ENCODE assay signal across 22 cellular contexts in genomic region chr21:42533963-42534355, GRCh38. TPM values are rescaled to one million over a fixed set of nuclear protein-coding genes. Genes with fewer than 3 reads are reported as not detected.
DNase-seq lines count a peak whose midpoint lies in the region; FAIRE-seq and TF ChIP-seq lines count a peak whose summit lies in the region.
"Had no signal": no experiment of that assay in that cellular context is flagged by ENCODE, and none has a peak within 500 bp of the region (broad histone marks: within the 10 kb centered on the region; RNA-seq: fewer than 3 reads in every experiment).

No MANE protein-coding gene starts in this region.

- H3K9me3 Mint-ChIP-seq in activated CD4-positive, alpha-beta memory T cell treated with anti-CD3 and anti-CD28 coated beads for 36 hours = no peaks in the 10 kb centered on the region
- no peaks in the 10 kb centered on the region for H3K9me3 Mint-ChIP-seq in activated CD4-positive, alpha-beta memory T cell treated with anti-CD3 and anti-CD28 coated beads, Interleukin-2, amount 10 ng/mL, durations not matched to agents 7 days and 5 days
- H3K9me3 Mint-ChIP-seq in activated naive CD8-positive, alpha-beta T cell treated with anti-CD3 and anti-CD28 coated beads for 36 hours = no peaks in the 10 kb centered on the region
- H3K9me3 Mint-ChIP-seq: CD4-positive, CD25-positive, alpha-beta regulatory T cell; nephron progenitor cell had no signal

- no peaks in the 10 kb centered on the region for H3K4me1 ChIP-seq in small intestine (ENCODE audit: control insufficient read depth in 2 of 2, insufficient read depth in 1 of 2, low read depth in 1 of 2, low read length in 1 of 2)
- peaks cover 8% of the 10 kb centered on the region for H3K4me1 ChIP-seq in vagina

- no peak overlapping the region for H3K4me3 Mint-ChIP-seq in activated CD4-positive, alpha-beta memory T cell treated with anti-CD3 and anti-CD28 coated beads for 36 hours
- no peak overlapping the region for H3K4me3 Mint-ChIP-seq in activated CD4-positive, alpha-beta memory T cell treated with anti-CD3 and anti-CD28 coated beads, Interleukin-2, amount 10 ng/mL, durations not matched to agents 7 days and 5 days
- H3K4me3 Mint-ChIP-seq in activated naive CD8-positive, alpha-beta T cell treated with anti-CD3 and anti-CD28 coated beads for 36 hours = peak overlapping the region; percentile 60
- H3K4me3 Mint-ChIP-seq: nephron progenitor cell had no signal

- DNase-seq in activated CD4-positive, alpha-beta memory T cell treated with anti-CD3 and anti-CD28 coated beads for 36 hours = peak; percentile 2
- DNase-seq in activated CD4-positive, alpha-beta memory T cell treated with anti-CD3 and anti-CD28 coated beads, Interleukin-2, amount 10 ng/mL, durations not matched to agents 7 days and 5 days = no peak
- no peak for DNase-seq in HL-60 (ENCODE audit: low read depth in 1 of 2, low spot score in 1 of 2)
- DNase-seq in activated naive CD8-positive, alpha-beta T cell treated with anti-CD3 and anti-CD28 coated beads for 36 hours = no peak
- DNase-seq in small intestine = no peak
- no peak for DNase-seq in KG1 (lab: John Stamatoyannopoulos, UW)
- DNase-seq in NCI-H510A (lab: John Stamatoyannopoulos, UW) = no peak
- no peak for DNase-seq in vagina (ENCODE audit: extremely low spot score in 2 of 2)
- DNase-seq: activated CD4-positive, alpha-beta T cell treated with anti-CD3 and anti-CD28 coated beads for 1 hour; activated T-cell treated with anti-CD3 and anti-CD28 coated beads for 4 hours; CD4-positive, CD25-positive, alpha-beta regulatory T cell; central memory CD4-positive, alpha-beta T cell; effector memory CD4-positive, alpha-beta T cell; mammary epithelial cell; NCI-H524 treated with DMSO at 0.1 percent for 48 hours; nephron progenitor cell; stimulated activated naive CD4-positive, alpha-beta T cell treated with Interleukin-2 at 50 U/mL for 16 hours; T1000 had no signal

- no peak for TF ChIP-seq POLR2A in vagina (IDR thresholded peaks at IDR 0.05)

- peaks cover 11% of the 10 kb centered on the region for H3K36me3 Mint-ChIP-seq in activated CD4-positive, alpha-beta memory T cell treated with anti-CD3 and anti-CD28 coated beads for 36 hours
- peaks cover 6% of the 10 kb centered on the region for H3K36me3 Mint-ChIP-seq in activated CD4-positive, alpha-beta memory T cell treated with anti-CD3 and anti-CD28 coated beads, Interleukin-2, amount 10 ng/mL, durations not matched to agents 7 days and 5 days (ENCODE audit: low read depth)
- peaks cover 8% of the 10 kb centered on the region for H3K36me3 Mint-ChIP-seq in activated naive CD8-positive, alpha-beta T cell treated with anti-CD3 and anti-CD28 coated beads for 36 hours

- CTCF ChIA-PET in activated CD4-positive, alpha-beta memory T cell treated with anti-CD3 and anti-CD28 coated beads for 36 hours (lab: Charles Lee) = no interaction called here
- CTCF ChIA-PET in activated CD4-positive, alpha-beta memory T cell treated with anti-CD3 and anti-CD28 coated beads, Interleukin-2, amount 10 ng/mL, durations not matched to agents 7 days and 5 days (lab: Charles Lee) = interaction anchor here (1.5 kb wide), 1 partner anchor 67 kb away, joined by 3 read pairs; no protein-coding TSS in a partner anchor

- H3K9me3 ChIP-seq in small intestine (ENCODE audit: control insufficient read depth, low read depth) (no peaks in the 10 kb centered on the region), vagina (no peaks in the 10 kb centered on the region)
- H3K9me3 ChIP-seq: prostate gland, SJSA1 had no signal

- no peaks in the 10 kb centered on the region for H3K27me3 Mint-ChIP-seq in activated CD4-positive, alpha-beta memory T cell treated with anti-CD3 and anti-CD28 coated beads for 36 hours
- peaks cover 3% of the 10 kb centered on the region for H3K27me3 Mint-ChIP-seq in activated CD4-positive, alpha-beta memory T cell treated with anti-CD3 and anti-CD28 coated beads, Interleukin-2, amount 10 ng/mL, durations not matched to agents 7 days and 5 days
- no peaks in the 10 kb centered on the region for H3K27me3 Mint-ChIP-seq in activated naive CD8-positive, alpha-beta T cell treated with anti-CD3 and anti-CD28 coated beads for 36 hours
- H3K27me3 Mint-ChIP-seq: CD4-positive, CD25-positive, alpha-beta regulatory T cell had no signal

- intact Hi-C loops in activated CD4-positive, alpha-beta memory T cell treated with anti-CD3 and anti-CD28 coated beads for 36 hours (cut with micrococcal nuclease) = no loop called here
- intact Hi-C loops in vagina (cut with DNase I) = no loop called here

- H3K27me3 ChIP-seq in HL-60 (ENCODE audit: insufficient read depth, poor library complexity, severe bottlenecking) (no peaks in the 10 kb centered on the region), small intestine (ENCODE audit: control insufficient read depth in 2 of 2, insufficient read depth in 2 of 2, low read length in 2 of 2) (no peaks in the 10 kb centered on the region), vagina (no peaks in the 10 kb centered on the region)
- H3K27me3 ChIP-seq: SJSA1 had no signal

- H3K27ac ChIP-seq in HL-60 (replicated peaks) (peak overlapping the region; percentile 24), small intestine (ENCODE audit: low read depth in 1 of 2, low read length in 1 of 2) (peak overlapping the region; percentile 73), vagina (no peak overlapping the region)
- H3K27ac ChIP-seq: SJSA1 had no signal

- TF ChIP-seq CTCF in HL-60 (IDR thresholded peaks at IDR 0.05; ENCODE audit: insufficient read depth, low read length) (no peak), vagina (IDR thresholded peaks at IDR 0.05) (no peak)

- peaks cover 2 to 8% of the 10 kb centered on the region in 2 donors for H3K36me3 ChIP-seq in small intestine (ENCODE audit: control insufficient read depth in 2 of 2, insufficient read depth in 2 of 2, low read length in 2 of 2)
- H3K36me3 ChIP-seq in vagina = peaks cover 0 to 10% of the 10 kb centered on the region in 2 donors
- H3K36me3 ChIP-seq: prostate gland, SJSA1 had no signal

- FAIRE-seq in small intestine (lab: Jason Lieb, UNC) = no peak
- FAIRE-seq: islet of Langerhans had no signal

- no peak overlapping the region for H3K27ac Mint-ChIP-seq in activated CD4-positive, alpha-beta memory T cell treated with anti-CD3 and anti-CD28 coated beads for 36 hours
- no peak overlapping the region for H3K27ac Mint-ChIP-seq in activated CD4-positive, alpha-beta memory T cell treated with anti-CD3 and anti-CD28 coated beads, Interleukin-2, amount 10 ng/mL, durations not matched to agents 7 days and 5 days
- peak overlapping the region; percentile 39 for H3K27ac Mint-ChIP-seq in activated naive CD8-positive, alpha-beta T cell treated with anti-CD3 and anti-CD28 coated beads for 36 hours
- H3K27ac Mint-ChIP-seq: nephron progenitor cell had no signal

- WGBS in small intestine, 3 donors = 50 to 82% (median 65%) methylated on average over 4 of the region's 4 CpGs

- POLR2A ChIA-PET in activated CD4-positive, alpha-beta memory T cell treated with anti-CD3 and anti-CD28 coated beads for 36 hours (lab: Charles Lee) = no interaction called here
- POLR2A ChIA-PET in activated CD4-positive, alpha-beta memory T cell treated with anti-CD3 and anti-CD28 coated beads, Interleukin-2, amount 10 ng/mL, durations not matched to agents 7 days and 5 days (lab: Charles Lee) = no interaction called here

- H3K4me3 ChIP-seq in HL-60 (replicated peaks; ENCODE audit: insufficient read depth, low read length) (no peak overlapping the region), small intestine (ENCODE audit: low read depth in 1 of 2, low read length in 2 of 2) (no peak overlapping the region), vagina (no peak overlapping the region)
- H3K4me3 ChIP-seq: prostate gland, SJSA1 had no signal

- H3K4me1 Mint-ChIP-seq in activated CD4-positive, alpha-beta memory T cell treated with anti-CD3 and anti-CD28 coated beads for 36 hours (ENCODE audit: low read depth) = peaks cover 24% of the 10 kb centered on the region
- H3K4me1 Mint-ChIP-seq in activated CD4-positive, alpha-beta memory T cell treated with anti-CD3 and anti-CD28 coated beads, Interleukin-2, amount 10 ng/mL, durations not matched to agents 7 days and 5 days = peaks cover 10% of the 10 kb centered on the region
- H3K4me1 Mint-ChIP-seq in activated naive CD8-positive, alpha-beta T cell treated with anti-CD3 and anti-CD28 coated beads for 36 hours = peaks cover 36% of the 10 kb centered on the region

RNA-seq across cellular contexts. Expression of gene SLC37A1, which starts 20.3 kb away (rescaled TPM):
- total RNA-seq in activated CD4-positive, alpha-beta memory T cell treated with anti-CD3 and anti-CD28 coated beads for 36 hours = 10 to 100 TPM; 21.1 to 21.2 TPM
- total RNA-seq in activated CD4-positive, alpha-beta memory T cell treated with anti-CD3 and anti-CD28 coated beads, Interleukin-2, amount 10 ng/mL, durations not matched to agents 7 days and 5 days = 10 to 100 TPM; 12.7 to 13.3 TPM
- total RNA-seq in activated naive CD8-positive, alpha-beta T cell treated with anti-CD3 and anti-CD28 coated beads for 36 hours = 10 to 100 TPM; 15.7 to 17.5 TPM
- polyA plus RNA-seq in small intestine = 10 to 100 TPM; 33.2 to 80.7 (median 42.0) TPM
- total RNA-seq in vagina = 11.8 TPM

RNA-seq across cellular contexts. Expression of gene RSPH1, which starts 37.9 kb away (rescaled TPM):
- total RNA-seq in activated CD4-positive, alpha-beta memory T cell treated with anti-CD3 and anti-CD28 coated beads for 36 hours = under 1 TPM; 0.38 to 0.53 TPM
- total RNA-seq in activated CD4-positive, alpha-beta memory T cell treated with anti-CD3 and anti-CD28 coated beads, Interleukin-2, amount 10 ng/mL, durations not matched to agents 7 days and 5 days = not detected
- total RNA-seq in activated naive CD8-positive, alpha-beta T cell treated with anti-CD3 and anti-CD28 coated beads for 36 hours = under 1 TPM in 1 of 2 experiments, not detected in 1; 0.32 TPM
- polyA plus RNA-seq in small intestine = 10 to 100 TPM in 2 of 3 donors, 1 to 10 TPM in 1; 3.8 to 14.1 (median 11.2) TPM
- total RNA-seq in vagina = not detected
- total RNA-seq: A172, SJSA1 had no signal
- polyA plus RNA-seq: CD4-positive, CD25-positive, alpha-beta regulatory T cell had no signal
